In the genomic region with DNA sequence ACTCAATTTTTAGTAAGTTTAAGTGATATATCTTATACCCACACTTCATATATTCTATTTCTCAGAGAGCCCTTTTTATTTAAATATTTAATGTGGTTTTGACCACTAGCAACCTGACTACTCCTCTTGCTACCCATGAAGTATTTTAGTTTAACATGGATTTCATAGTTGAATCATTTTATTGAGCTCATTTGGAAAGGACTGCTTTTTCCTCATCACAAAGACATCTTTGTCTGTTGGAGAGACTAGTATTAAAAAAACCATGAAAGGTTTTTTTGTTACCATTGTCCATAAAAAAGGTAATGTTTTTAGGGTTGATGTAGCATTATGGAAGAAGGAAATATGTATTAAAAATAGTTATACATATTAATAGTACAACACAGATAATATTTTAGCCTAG, we compare ENCODE assay signal across 26 cellular contexts.
"Had no signal": no experiment of that assay in that cellular context is flagged by ENCODE, and none has a peak within 500 bp of the region (broad histone marks: within the 10 kb centered on the region; RNA-seq: fewer than 3 reads in every experiment).

No MANE protein-coding gene starts in this region.

- H3K4me3 ChIP-seq: lung, pancreas, right lobe of liver, uterus had no signal

- H3K9me3 Mint-ChIP-seq: activated CD4-positive, alpha-beta memory T cell treated with anti-CD3 and anti-CD28 coated beads for 36 hours; activated naive CD8-positive, alpha-beta T cell treated with anti-CD3 and anti-CD28 coated beads for 36 hours; mesothelial cell of epicardium; natural killer cell; stimulated activated effector memory CD8-positive, alpha-beta T cell treated with anti-CD3 and anti-CD28 coated beads, Interleukin-12 subunit alpha, Interleukin-12 subunit beta, amount 100 ng/mL, for 72 hours; stimulated activated naive CD8-positive, alpha-beta T cell treated with anti-CD3 and anti-CD28 coated beads, Interleukin-15, amount 100 ng/mL, for 72 hours had no signal

- DNase-seq: activated CD4-positive, alpha-beta memory T cell treated with anti-CD3 and anti-CD28 coated beads for 36 hours; activated CD4-positive, alpha-beta T cell treated with anti-CD3 and anti-CD28 coated beads for 48 hours; activated naive CD4-positive, alpha-beta T cell treated with Interleukin-2 at 50 U/mL for 16 hours; activated naive CD8-positive, alpha-beta T cell treated with anti-CD3 and anti-CD28 coated beads for 36 hours; activated T-cell treated with anti-CD3 and anti-CD28 coated beads, Interleukin-2, amount 50 U/mL, for 48 hours; amniotic stem cell; cerebellar nuclear complex; cortex of kidney; effector CD4-positive, alpha-beta T cell; erythroblast; foreskin keratinocyte; head of caudate nucleus; islet precursor cell; left cardiac atrium; natural killer cell; pancreas; right lobe of liver; small intestine; stimulated activated CD4-positive, alpha-beta T cell treated with anti-CD3 and anti-CD28 coated beads, Interleukin-2, amount 100 ng/mL, for 24 hours; stimulated activated naive CD8-positive, alpha-beta T cell treated with anti-CD3 and anti-CD28 coated beads, Interleukin-15, amount 100 ng/mL, for 72 hours; trophoblast cell; uterus had no signal

- H3K27ac ChIP-seq: foreskin keratinocyte, neutrophil, pancreas, right lobe of liver, uterus had no signal

- H3K4me1 Mint-ChIP-seq: stimulated activated effector memory CD8-positive, alpha-beta T cell treated with anti-CD3 and anti-CD28 coated beads, Interleukin-12 subunit alpha, Interleukin-12 subunit beta, amount 100 ng/mL, for 72 hours; stimulated activated naive CD8-positive, alpha-beta T cell treated with anti-CD3 and anti-CD28 coated beads, Interleukin-15, amount 100 ng/mL, for 72 hours had no signal

- H3K36me3 Mint-ChIP-seq: natural killer cell had no signal

- H3K4me1 ChIP-seq: right lobe of liver, uterus had no signal

- H3K9me3 ChIP-seq: neutrophil, pancreas, right lobe of liver, uterus had no signal

- H3K27me3 ChIP-seq: foreskin keratinocyte, neutrophil, pancreas, right lobe of liver, uterus had no signal

- H3K36me3 ChIP-seq: neutrophil, pancreas, right lobe of liver, uterus had no signal

- ATAC-seq: foreskin keratinocyte; left cardiac atrium; natural killer cell; pancreas; right lobe of liver; stimulated activated effector memory CD8-positive, alpha-beta T cell treated with anti-CD3 and anti-CD28 coated beads, Interleukin-12 subunit alpha, Interleukin-12 subunit beta, amount 100 ng/mL, for 72 hours; stimulated activated naive CD8-positive, alpha-beta T cell treated with anti-CD3 and anti-CD28 coated beads, Interleukin-15, amount 100 ng/mL, for 72 hours had no signal

- H3K27ac Mint-ChIP-seq: activated CD4-positive, alpha-beta memory T cell treated with anti-CD3 and anti-CD28 coated beads for 36 hours; activated naive CD8-positive, alpha-beta T cell treated with anti-CD3 and anti-CD28 coated beads for 36 hours; mesothelial cell of epicardium; natural killer cell; stimulated activated effector memory CD8-positive, alpha-beta T cell treated with anti-CD3 and anti-CD28 coated beads, Interleukin-12 subunit alpha, Interleukin-12 subunit beta, amount 100 ng/mL, for 72 hours; stimulated activated naive CD8-positive, alpha-beta T cell treated with anti-CD3 and anti-CD28 coated beads, Interleukin-15, amount 100 ng/mL, for 72 hours had no signal

- H3K27me3 Mint-ChIP-seq: activated CD4-positive, alpha-beta memory T cell treated with anti-CD3 and anti-CD28 coated beads for 36 hours; activated naive CD8-positive, alpha-beta T cell treated with anti-CD3 and anti-CD28 coated beads for 36 hours; stimulated activated naive CD8-positive, alpha-beta T cell treated with anti-CD3 and anti-CD28 coated beads, Interleukin-15, amount 100 ng/mL, for 72 hours had no signal

- H3K4me3 Mint-ChIP-seq: activated CD4-positive, alpha-beta memory T cell treated with anti-CD3 and anti-CD28 coated beads for 36 hours; activated naive CD8-positive, alpha-beta T cell treated with anti-CD3 and anti-CD28 coated beads for 36 hours; mesothelial cell of epicardium; natural killer cell; stimulated activated effector memory CD8-positive, alpha-beta T cell treated with anti-CD3 and anti-CD28 coated beads, Interleukin-12 subunit alpha, Interleukin-12 subunit beta, amount 100 ng/mL, for 72 hours; stimulated activated naive CD8-positive, alpha-beta T cell treated with anti-CD3 and anti-CD28 coated beads, Interleukin-15, amount 100 ng/mL, for 72 hours had no signal
